Comparison of ENCODE assay signal across 12 cellular contexts in genomic region chr17:17818088-17818526, GRCh38. TPM values are rescaled to one million over a fixed set of nuclear protein-coding genes. Genes with fewer than 3 reads are reported as not detected.
DNase-seq lines count a peak whose midpoint lies in the region; ATAC-seq and TF ChIP-seq lines count a peak whose summit lies in the region.
"Had no signal": no experiment of that assay in that cellular context is flagged by ENCODE, and none has a peak within 500 bp of the region (broad histone marks: within the 10 kb centered on the region; RNA-seq: fewer than 3 reads in every experiment).

No MANE protein-coding gene starts in this region.

- TF ChIP-seq POLR2A in upper lobe of left lung (IDR thresholded peaks at IDR 0.05): peak in 1 of 4 donors; percentile 6

- peak; percentile 20 for ATAC-seq in activated CD8-positive, alpha-beta memory T cell treated with anti-CD3 and anti-CD28 coated beads, Interleukin-2, amount 10 ng/mL, durations not matched to agents 7 days and 5 days
- ATAC-seq in PC-3 (peak; percentile 34), esophagus mucosa (peak; percentile 17), upper lobe of left lung (ENCODE audit: low FRiP score in 2 of 2) (peak; percentile 16 to 30), HG03095 (IDR thresholded peaks at IDR 0.05; ENCODE audit: unreplicated experiment) (no peak), HG03135 (IDR thresholded peaks at IDR 0.05; ENCODE audit: unreplicated experiment) (no peak), GM21381 (IDR thresholded peaks at IDR 0.05; ENCODE audit: unreplicated experiment) (no peak)

- no peak for DNase-seq in activated CD8-positive, alpha-beta memory T cell treated with anti-CD3 and anti-CD28 coated beads, Interleukin-2, amount 10 ng/mL, durations not matched to agents 7 days and 5 days
- DNase-seq in activated CD8-positive, alpha-beta memory T cell treated with anti-CD3 and anti-CD28 coated beads for 24 hours: no peak
- DNase-seq in PC-3 (peak; percentile 43), upper lobe of left lung (peak in 1 of 2 donors; percentile 38)
- DNase-seq: activated CD4-positive, alpha-beta T cell treated with anti-CD3 and anti-CD28 coated beads, Interleukin-2, amount 10 ng/mL, durations not matched to agents 24 days and 14 days; brain microvascular endothelial cell; CD8-positive, alpha-beta memory T cell; stimulated activated naive CD4-positive, alpha-beta T cell had no signal

- no peak overlapping the region for H3K4me2 ChIP-seq in PC-3 (ENCODE audit: low read length)

- H3K36me3 ChIP-seq in PC-3 (ENCODE audit: low read depth, low read length) (peaks cover 55% of the 10 kb centered on the region), upper lobe of left lung (peaks cover 43 to 74% (median 64%) of the 10 kb centered on the region in 4 donors)

- POLR2A ChIA-PET in PC-3 (lab: Charles Lee; ENCODE audit: unreplicated experiment): interaction anchor here (0.6 kb wide), 1 partner anchor 132 kb away, joined by 3 read pairs; no protein-coding TSS in a partner anchor

- H3K9me3 Mint-ChIP-seq in activated CD8-positive, alpha-beta memory T cell treated with anti-CD3 and anti-CD28 coated beads, Interleukin-2, amount 10 ng/mL, durations not matched to agents 7 days and 5 days (ENCODE audit: low read depth): no peaks in the 10 kb centered on the region
- H3K9me3 Mint-ChIP-seq: activated CD4-positive, alpha-beta T cell treated with anti-CD3 and anti-CD28 coated beads, Interleukin-2, amount 10 ng/mL, durations not matched to agents 24 days and 14 days; CD8-positive, alpha-beta memory T cell had no signal

- CTCF ChIA-PET in activated CD8-positive, alpha-beta memory T cell treated with anti-CD3 and anti-CD28 coated beads, Interleukin-2, amount 10 ng/mL, durations not matched to agents 7 days and 5 days (lab: Charles Lee): interaction anchor here (0.8 to 4.0 kb wide), 3 partner anchors 12 to 42 kb away, joined by 3 to 19 read pairs (median 5); no protein-coding TSS in a partner anchor
- CTCF ChIA-PET in PC-3 (lab: Charles Lee): interaction anchor here (0.6 kb wide), 1 partner anchor 176 kb away, joined by 4 read pairs; no protein-coding TSS in a partner anchor

- H3K4me3 ChIP-seq in PC-3 (ENCODE audit: low read length) (no peak overlapping the region), upper lobe of left lung (no peak overlapping the region)

- BruUV-seq in PC-3 (replicated peaks; lab: Mats Ljungman, UMichigan): no TSS peak

- no peak for TF ChIP-seq EP300 in upper lobe of left lung (IDR thresholded peaks at IDR 0.05)

- H3K27me3 ChIP-seq in PC-3 (ENCODE audit: low read length) (no peaks in the 10 kb centered on the region), upper lobe of left lung (no peaks in the 10 kb centered on the region)
- H3K27me3 ChIP-seq: brain microvascular endothelial cell had no signal

- H3K4me1 ChIP-seq in PC-3 (ENCODE audit: insufficient read depth, low read length): peaks cover 50% of the 10 kb centered on the region
- H3K4me1 ChIP-seq in upper lobe of left lung: peaks cover 31 to 54% (median 51%) of the 10 kb centered on the region in 4 donors

- no peak overlapping the region for H3K27ac ChIP-seq in PC-3 (ENCODE audit: low read length)
- peak overlapping the region in 2 of 4 donors; percentile 57 to 86 for H3K27ac ChIP-seq in upper lobe of left lung
- H3K27ac ChIP-seq: brain microvascular endothelial cell had no signal

- peaks cover 37% of the 10 kb centered on the region for H3K36me3 Mint-ChIP-seq in activated CD8-positive, alpha-beta memory T cell treated with anti-CD3 and anti-CD28 coated beads, Interleukin-2, amount 10 ng/mL, durations not matched to agents 7 days and 5 days

- H3F3A ChIP-seq in PC-3 (ENCODE audit: low read length, unreplicated experiment): no peaks in the 10 kb centered on the region

- intact Hi-C loops in PC-3 (cut with micrococcal nuclease): no loop called here

- H3K9me2 ChIP-seq in PC-3 (replicated peaks; ENCODE audit: low read length): no peaks in the 10 kb centered on the region

- no peak overlapping the region for H3K4me3 Mint-ChIP-seq in activated CD8-positive, alpha-beta memory T cell treated with anti-CD3 and anti-CD28 coated beads, Interleukin-2, amount 10 ng/mL, durations not matched to agents 7 days and 5 days
- H3K4me3 Mint-ChIP-seq: activated CD4-positive, alpha-beta T cell treated with anti-CD3 and anti-CD28 coated beads, Interleukin-2, amount 10 ng/mL, durations not matched to agents 24 days and 14 days; CD8-positive, alpha-beta memory T cell had no signal

- H3K79me2 ChIP-seq in PC-3 (ENCODE audit: low read length): peaks cover 33% of the 10 kb centered on the region

- H2AFZ ChIP-seq in PC-3 (ENCODE audit: low read length): no peak overlapping the region

- H3K4me1 Mint-ChIP-seq in activated CD8-positive, alpha-beta memory T cell treated with anti-CD3 and anti-CD28 coated beads, Interleukin-2, amount 10 ng/mL, durations not matched to agents 7 days and 5 days: peaks cover 54% of the 10 kb centered on the region

- peaks cover 37% of the 10 kb centered on the region; the same call in 1 of the 2 replicates for H4K20me1 ChIP-seq in PC-3 (ENCODE audit: low read length)

- no peak overlapping the region for H3K9ac ChIP-seq in PC-3 (ENCODE audit: low read length)

- TF ChIP-seq CTCF in PC-3 (conservative IDR thresholded peaks at IDR 0.05; ENCODE audit: low read depth, low read length) (no peak), upper lobe of left lung (IDR thresholded peaks at IDR 0.05) (no peak)

- H3K9me3 ChIP-seq in PC-3 (ENCODE audit: low read length): no peaks in the 10 kb centered on the region
- H3K9me3 ChIP-seq in upper lobe of left lung: no peaks in the 10 kb centered on the region

- no peak overlapping the region for H3K27ac Mint-ChIP-seq in activated CD8-positive, alpha-beta memory T cell treated with anti-CD3 and anti-CD28 coated beads, Interleukin-2, amount 10 ng/mL, durations not matched to agents 7 days and 5 days

- no peaks in the 10 kb centered on the region for H3K27me3 Mint-ChIP-seq in activated CD8-positive, alpha-beta memory T cell treated with anti-CD3 and anti-CD28 coated beads, Interleukin-2, amount 10 ng/mL, durations not matched to agents 7 days and 5 days
- H3K27me3 Mint-ChIP-seq: activated CD4-positive, alpha-beta T cell treated with anti-CD3 and anti-CD28 coated beads, Interleukin-2, amount 10 ng/mL, durations not matched to agents 24 days and 14 days had no signal

- 63 to 68% methylated on average over 10 of the region's 10 CpGs for WGBS in upper lobe of left lung, 2 donors

RNA-seq across cellular contexts. Expression of gene SREBF1, which starts 18.7 kb away (rescaled TPM):
- 100 to 1,000 TPM in 1 of 2 experiments, 10 to 100 TPM in 1; 90.6 to 184 TPM for total RNA-seq in activated CD8-positive, alpha-beta memory T cell treated with anti-CD3 and anti-CD28 coated beads, Interleukin-2, amount 10 ng/mL, durations not matched to agents 7 days and 5 days
- total RNA-seq in PC-3 (2014; rRNA removed): 167 and 194 TPM in 2 replicates
- 142 TPM for total RNA-seq in esophagus mucosa
- 100 to 1,000 TPM in 3 of 6 donors, 10 to 100 TPM in 3; 64.2 to 579 (median 123) TPM for total RNA-seq in upper lobe of left lung

Comparison
In these comparisons a context has a peak if more than half of its experiments do, and no peak if none do; other contexts are left out.
1. ATAC-seq: peak in activated CD8-positive, alpha-beta memory T cell treated with anti-CD3 and anti-CD28 coated beads, Interleukin-2, amount 10 ng/mL, durations not matched to agents 7 days and 5 days (single experiment), PC-3 (single experiment), esophagus mucosa (single experiment) and upper lobe of left lung (2 of 2); none in HG03095 (single experiment), HG03135 (single experiment) and GM21381 (single experiment).